Comparison of ENCODE assay signal across 8 cellular contexts in the genomic region with DNA sequence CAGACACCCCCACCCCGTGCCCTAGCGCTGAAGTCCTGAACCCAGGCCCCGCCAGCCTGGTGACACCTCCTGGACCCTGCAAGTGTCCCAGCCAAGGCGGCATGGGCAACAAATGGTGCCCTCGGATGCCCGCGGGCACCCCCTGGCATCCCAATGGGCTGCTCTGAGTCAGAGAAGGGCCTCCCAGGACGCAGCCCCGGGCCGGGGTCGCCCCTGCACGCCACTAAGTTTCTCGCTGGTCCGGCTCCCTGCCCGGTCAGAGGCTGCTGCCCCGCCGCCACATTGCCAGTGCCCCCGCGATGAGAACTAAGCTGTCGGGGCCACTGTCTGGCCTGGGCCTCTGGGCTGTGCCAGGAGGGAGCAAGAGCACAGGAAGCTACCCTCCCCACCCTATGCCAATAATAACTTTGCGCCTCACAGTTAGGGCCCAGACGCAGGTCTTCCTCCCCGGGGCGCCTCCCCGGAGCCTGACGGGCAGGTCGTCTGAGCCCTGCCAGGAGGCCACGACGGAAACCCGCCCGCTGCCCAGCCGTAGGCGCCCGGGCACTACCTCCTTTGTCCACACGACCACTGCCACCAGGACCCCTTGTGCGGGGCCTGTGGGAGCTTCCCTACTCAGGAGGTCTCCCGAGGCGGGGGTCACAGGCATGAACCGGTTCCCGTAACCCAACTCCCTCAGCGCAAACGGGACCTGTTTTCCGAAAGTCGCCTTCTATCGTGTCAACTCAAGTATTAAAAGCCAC. TPM values are rescaled to one million over a fixed set of nuclear protein-coding genes. Genes with fewer than 3 reads are reported as not detected.
DNase-seq lines count a peak whose midpoint lies in the region; ATAC-seq lines count a peak whose summit lies in the region.

No MANE protein-coding gene starts in this region.

- no peaks in the 10 kb centered on the region for H3K36me3 Mint-ChIP-seq in IgD-negative memory B cell

- peaks cover 15 to 26% (median 20%) of the 10 kb centered on the region in 3 donors for H3K4me1 Mint-ChIP-seq in IgD-negative memory B cell

- H3K9me3 ChIP-seq in iPS-18a (ENCODE audit: control insufficient read depth, low read depth, low read length) = no peaks in the 10 kb centered on the region

- H3K27me3 Mint-ChIP-seq in IgD-negative memory B cell = peaks cover 2% of the 10 kb centered on the region

- peak overlapping the region in 2 of 3 donors; percentile 19 to 86 for H3K27ac Mint-ChIP-seq in IgD-negative memory B cell

- no peaks in the 10 kb centered on the region for H3K9me3 Mint-ChIP-seq in IgD-negative memory B cell

- H3K36me3 ChIP-seq in iPS-18a (ENCODE audit: control insufficient read depth, low read depth, low read length) = no peaks in the 10 kb centered on the region

- DNase-seq in CD1c-positive myeloid dendritic cell (ENCODE audit: extremely low spot score) (peak; percentile 24), superior temporal gyrus (ENCODE audit: extremely low spot score) (no peak)
- DNase-seq in activated T-helper 9 cell treated with anti-CD3 and anti-CD28 coated beads, Interleukin-2, amount 50 U/mL, for 16 hours (ENCODE audit: low read depth) = peak; percentile 26
- peak; percentile 19 for DNase-seq in stimulated activated CD8-positive, alpha-beta memory T cell treated with anti-CD3 and anti-CD28 coated beads, Interleukin-4, amount 100 ng/mL, for 24 hours (ENCODE audit: low read depth)

- ATAC-seq in HG03025 (IDR thresholded peaks at IDR 0.05; ENCODE audit: low FRiP score, unreplicated experiment) (no peak), HG03460 (IDR thresholded peaks at IDR 0.05; ENCODE audit: unreplicated experiment) (no peak)

- H3K4me3 ChIP-seq in iPS-18a (ENCODE audit: low read length) = peak overlapping the region; percentile 52

- H3K27ac ChIP-seq in iPS-18a (ENCODE audit: low read length) = no peak overlapping the region

- peaks cover 11% of the 10 kb centered on the region for H3K4me1 ChIP-seq in iPS-18a (ENCODE audit: control insufficient read depth, low read depth, low read length)

- no peak overlapping the region for H3K9ac ChIP-seq in iPS-18a (ENCODE audit: low read length)

- H3K27me3 ChIP-seq in iPS-18a (ENCODE audit: control insufficient read depth, insufficient read depth, low read length) = peaks cover 67% of the 10 kb centered on the region

- peak overlapping the region; percentile 86 to 96 (median 92) for H3K4me3 Mint-ChIP-seq in IgD-negative memory B cell

RNA-seq across cellular contexts. Expression of gene ZFPM1, which starts 1.4 kb away (rescaled TPM):
- 0.15 TPM for polyA plus RNA-seq in IgD-negative memory B cell
